ENCODE assay signal across 21 cellular contexts in genomic region chr1:115323366-115324004, GRCh38. TPM values are rescaled to one million over a fixed set of nuclear protein-coding genes. Genes with fewer than 3 reads are reported as not detected.
DNase-seq lines count a peak whose midpoint lies in the region; ATAC-seq and TF ChIP-seq lines count a peak whose summit lies in the region.
"Had no signal": no experiment of that assay in that cellular context is flagged by ENCODE, and none has a peak within 500 bp of the region (broad histone marks: within the 10 kb centered on the region; RNA-seq: fewer than 3 reads in every experiment).

No MANE protein-coding gene starts in this region.

- no peaks in the 10 kb centered on the region for H3K27me3 Mint-ChIP-seq in osteocyte (ENCODE audit: unreplicated experiment)
- peaks cover 2 to 7% (median 6%) of the 10 kb centered on the region in 3 donors for H3K27me3 Mint-ChIP-seq in immature natural killer cell (ENCODE audit: low read depth in 3 of 3)

- intact Hi-C loops in PC-3 (cut with micrococcal nuclease) = loop anchor here (1.0 to 10.0 kb wide), 7 partner anchors 54 to 271 kb away; no protein-coding TSS in a partner anchor

- H3K4me1 ChIP-seq in PC-3 (ENCODE audit: insufficient read depth, low read length) = peaks cover 58% of the 10 kb centered on the region

- no peaks in the 10 kb centered on the region for H4K20me1 ChIP-seq in PC-3 (ENCODE audit: low read length)

- DNase-seq in ELR (ENCODE audit: low read depth) (peak; percentile 71), PC-3 (peak; percentile 93), epithelial cell of esophagus (ENCODE audit: low read depth) (peak; percentile 80), osteocyte (ENCODE audit: extremely low spot score, unreplicated experiment) (no peak), germinal center (ENCODE audit: low spot score) (no peak), immature natural killer cell (no peak)
- DNase-seq in activated naive CD4-positive, alpha-beta T cell (lab: John Stamatoyannopoulos, UW) = no peak
- DNase-seq: activated effector memory CD4-positive, alpha-beta T cell treated with anti-CD3 and anti-CD28 coated beads, Interleukin-2, amount 50 U/mL, for 16 hours; aorta; dermis blood vessel endothelial cell; DMS 273 treated with DMSO at 0.1 percent for 48 hours; erythroblast; NCI-H1092; NCI-H774; nucleus accumbens; stimulated activated CD4-positive, alpha-beta T cell treated with anti-CD3 and anti-CD28 coated beads, Interleukin-2, amount 100 ng/mL, for 48 hours; substantia nigra had no signal

- H3K36me3 Mint-ChIP-seq in osteocyte (ENCODE audit: unreplicated experiment) (peaks cover 2% of the 10 kb centered on the region), immature natural killer cell (no peaks in the 10 kb centered on the region)

- H3K27ac ChIP-seq in PC-3 (ENCODE audit: low read length) = peak overlapping the region; percentile 93

- H3F3A ChIP-seq in PC-3 (ENCODE audit: low read length, unreplicated experiment) = peaks cover 9% of the 10 kb centered on the region

- H3K4me3 Mint-ChIP-seq in osteocyte (ENCODE audit: unreplicated experiment) = no peak overlapping the region
- H3K4me3 Mint-ChIP-seq in immature natural killer cell = no peak overlapping the region
- H3K4me3 Mint-ChIP-seq: IgD-negative memory B cell had no signal

- peak overlapping the region; percentile 69 for H3K4me2 ChIP-seq in PC-3 (ENCODE audit: low read length)

- ATAC-seq in PC-3 = peak; percentile 87
- ATAC-seq in HG03469 (IDR thresholded peaks at IDR 0.05; ENCODE audit: unreplicated experiment) = no peak
- ATAC-seq: sciatic nerve had no signal

- no TSS peak for BruUV-seq in PC-3 (replicated peaks; lab: Mats Ljungman, UMichigan)

- H3K9me2 ChIP-seq in PC-3 (replicated peaks; ENCODE audit: low read length) = no peaks in the 10 kb centered on the region

- H3K9me3 ChIP-seq in PC-3 (ENCODE audit: low read length) = no peaks in the 10 kb centered on the region

- no peak overlapping the region for H2AFZ ChIP-seq in PC-3 (ENCODE audit: low read length)

- no peaks in the 10 kb centered on the region for H3K79me2 ChIP-seq in PC-3 (ENCODE audit: low read length)

- H3K27me3 ChIP-seq in PC-3 (ENCODE audit: low read length) = no peaks in the 10 kb centered on the region

- H3K27ac Mint-ChIP-seq in osteocyte (ENCODE audit: unreplicated experiment) (peak overlapping the region; percentile 80), immature natural killer cell (no peak overlapping the region)
- H3K27ac Mint-ChIP-seq: IgD-negative memory B cell had no signal

- POLR2A ChIA-PET in PC-3 (lab: Charles Lee; ENCODE audit: unreplicated experiment) = interaction anchor here (0.7 kb wide), 2 partner anchors 75 to 93 kb away, joined by 3 read pairs; no protein-coding TSS in a partner anchor

- H3K4me1 Mint-ChIP-seq in osteocyte (ENCODE audit: unreplicated experiment) (peaks cover 76% of the 10 kb centered on the region), immature natural killer cell (no peaks in the 10 kb centered on the region)
- H3K4me1 Mint-ChIP-seq: IgD-negative memory B cell had no signal

- H3K9ac ChIP-seq in PC-3 (ENCODE audit: low read length) = peak overlapping the region; percentile 65

- CTCF ChIA-PET in PC-3 (lab: Charles Lee) = interaction anchor here (0.7 to 1.2 kb wide), 2 partner anchors 129 to 140 kb away, joined by 3 to 4 read pairs; no protein-coding TSS in a partner anchor

- H3K36me3 ChIP-seq in PC-3 (ENCODE audit: low read depth, low read length) = no peaks in the 10 kb centered on the region

- TF ChIP-seq CTCF in PC-3 (conservative IDR thresholded peaks at IDR 0.05; ENCODE audit: low read depth, low read length) (no peak), epithelial cell of esophagus (IDR thresholded peaks at IDR 0.05; ENCODE audit: insufficient read depth, low read depth, low read length, missing control alignments) (no peak), osteocyte (IDR thresholded peaks at IDR 0.05) (no peak)

- no peaks in the 10 kb centered on the region for H3K9me3 Mint-ChIP-seq in osteocyte (ENCODE audit: unreplicated experiment)
- no peaks in the 10 kb centered on the region for H3K9me3 Mint-ChIP-seq in immature natural killer cell
- H3K9me3 Mint-ChIP-seq: IgD-negative memory B cell had no signal

- no peak overlapping the region for H3K4me3 ChIP-seq in PC-3 (ENCODE audit: low read length)
- no peak overlapping the region for H3K4me3 ChIP-seq in epithelial cell of esophagus (ENCODE audit: low read length)

RNA-seq across cellular contexts. Expression of gene NGF, which starts 14.6 kb away (rescaled TPM):
- total RNA-seq in PC-3 (2014; rRNA removed) = 0.86 and 2.4 TPM in 2 replicates
- total RNA-seq in osteocyte = 14.8 and 19.6 TPM in 2 replicates
- polyA plus RNA-seq in immature natural killer cell = not detected
- total RNA-seq: T-helper 2 cell treated with Interferon-gamma antibody and Interleukin-4, amounts not matched to agents 100 ng/mL and 5 ng/mL, for 36 hours had no signal
- polyA plus RNA-seq: IgD-negative memory B cell had no signal

Comparison
In these comparisons a context has a peak if more than half of its experiments do, and no peak if none do; other contexts are left out.
1. DNase-seq: peak in ELR (single experiment), PC-3 (single experiment) and epithelial cell of esophagus (single experiment); none in osteocyte (single experiment), activated naive CD4-positive, alpha-beta T cell (0 of 4), germinal center (single experiment) and immature natural killer cell (0 of 3).